15 cellular contexts compared by ENCODE assay signal in the genomic region with DNA sequence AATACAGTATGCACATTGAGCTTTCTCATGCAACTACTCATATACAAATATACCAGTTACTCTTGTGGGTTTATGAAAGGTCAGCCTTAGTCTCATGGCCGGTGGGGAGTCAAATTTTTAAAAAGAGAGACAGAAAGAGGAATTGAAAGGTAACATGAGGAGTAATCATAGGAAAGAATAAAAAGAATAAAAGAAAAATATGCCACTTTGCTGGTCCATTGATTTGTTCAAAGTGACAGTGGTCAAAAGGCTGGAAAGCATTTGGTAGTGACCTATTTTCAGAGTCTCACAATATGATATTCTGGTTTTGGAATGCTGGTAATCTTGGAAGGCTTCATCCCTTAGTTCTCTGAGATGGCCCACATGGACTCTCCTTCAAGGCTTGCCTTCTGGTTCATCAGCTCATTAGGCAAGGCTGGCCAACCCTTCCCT.
DNase-seq lines count a peak whose midpoint lies in the region; ATAC-seq and TF ChIP-seq lines count a peak whose summit lies in the region.
"Had no signal": no experiment of that assay in that cellular context is flagged by ENCODE, and none has a peak within 500 bp of the region (broad histone marks: within the 10 kb centered on the region; RNA-seq: fewer than 3 reads in every experiment).

No MANE protein-coding gene starts in this region.

- H3K36me3 ChIP-seq in ascending aorta: no peaks in the 10 kb centered on the region
- no peaks in the 10 kb centered on the region for H3K36me3 ChIP-seq in sigmoid colon
- H3K36me3 ChIP-seq: BLaER1 treated with 17β-estradiol and CSF1 and Interleukin-3, amounts not matched to agents 10 nM and 100 nM; stomach had no signal

- intact Hi-C loops in ascending aorta (cut with DNase I) (loop anchor here (10.0 kb wide), 1 partner anchor 295 kb away; no protein-coding TSS in a partner anchor), sigmoid colon (cut with DNase I) (no loop called here)
- intact Hi-C loops in CD4-positive, alpha-beta T cell (cut with DNase I, micrococcal nuclease): no loop called here

- H3K27ac ChIP-seq in ascending aorta (peak overlapping the region; percentile 90 to 93), sigmoid colon (peak overlapping the region; percentile 8 to 71 (median 49))
- no peak overlapping the region for H3K27ac ChIP-seq in CD4-positive, alpha-beta T cell (ENCODE audit: low read depth, low read length)
- H3K27ac ChIP-seq: BLaER1 treated with 17β-estradiol and CSF1 and Interleukin-3, amounts not matched to agents 10 nM and 100 nM had no signal

- H3K36me3 Mint-ChIP-seq in CD4-positive, alpha-beta T cell (ENCODE audit: low read depth): no peaks in the 10 kb centered on the region

- TF ChIP-seq CTCF in ascending aorta (IDR thresholded peaks at IDR 0.05) (no peak), sigmoid colon (IDR thresholded peaks at IDR 0.05) (no peak)
- TF ChIP-seq CTCF in CD4-positive, alpha-beta T cell (IDR thresholded peaks at IDR 0.05): no peak

- H3K4me1 Mint-ChIP-seq in CD4-positive, alpha-beta T cell (ENCODE audit: low read depth): no peaks in the 10 kb centered on the region
- H3K4me1 Mint-ChIP-seq: activated CD4-positive, alpha-beta T cell treated with anti-CD3 and anti-CD28 coated beads, Interleukin-2, amount 10 ng/mL, durations not matched to agents 24 days and 14 days; activated T-helper 17 cell treated with anti-CD3 and anti-CD28 coated beads, Interleukin-2, amount 50 U/mL, for 72 hours had no signal

- H3K27me3 ChIP-seq in ascending aorta (no peaks in the 10 kb centered on the region), sigmoid colon (no peaks in the 10 kb centered on the region)
- H3K27me3 ChIP-seq in CD4-positive, alpha-beta T cell (ENCODE audit: control insufficient read depth, insufficient read depth, low read length): no peaks in the 10 kb centered on the region
- H3K27me3 ChIP-seq: BLaER1 treated with 17β-estradiol and CSF1 and Interleukin-3, amounts not matched to agents 10 nM and 100 nM; stomach had no signal

- H3K9me3 ChIP-seq in ascending aorta: no peaks in the 10 kb centered on the region
- H3K9me3 ChIP-seq in sigmoid colon: no peaks in the 10 kb centered on the region
- no peaks in the 10 kb centered on the region for H3K9me3 ChIP-seq in CD4-positive, alpha-beta T cell (ENCODE audit: control insufficient read depth, low read length)
- H3K9me3 ChIP-seq: BLaER1 treated with 17β-estradiol and CSF1 and Interleukin-3, amounts not matched to agents 10 nM and 100 nM; stomach had no signal

- no peaks in the 10 kb centered on the region for H3K9me3 Mint-ChIP-seq in CD4-positive, alpha-beta T cell
- H3K9me3 Mint-ChIP-seq: activated CD4-positive, alpha-beta T cell treated with anti-CD3 and anti-CD28 coated beads, Interleukin-2, amount 10 ng/mL, durations not matched to agents 24 days and 14 days; activated T-helper 17 cell treated with anti-CD3 and anti-CD28 coated beads, Interleukin-2, amount 50 U/mL, for 72 hours; T-helper 1 cell treated with Interleukin-12 subunit alpha and Interleukin-12 subunit beta and Interleukin-4 antibody, amounts not matched to agents 30 μg/mL and 1 μg/mL, for 36 hours had no signal

- H3K27ac Mint-ChIP-seq in CD4-positive, alpha-beta T cell: no peak overlapping the region
- H3K27ac Mint-ChIP-seq: activated CD4-positive, alpha-beta T cell treated with anti-CD3 and anti-CD28 coated beads, Interleukin-2, amount 10 ng/mL, durations not matched to agents 24 days and 14 days; activated T-helper 17 cell treated with anti-CD3 and anti-CD28 coated beads, Interleukin-2, amount 50 U/mL, for 72 hours; T-helper 1 cell treated with Interleukin-12 subunit alpha and Interleukin-12 subunit beta and Interleukin-4 antibody, amounts not matched to agents 30 μg/mL and 1 μg/mL, for 36 hours had no signal

- no peak for DNase-seq in ascending aorta (ENCODE audit: low spot score in 2 of 2)
- no peak for DNase-seq in sigmoid colon
- DNase-seq in DMS114 treated with DMSO at 0.1 percent for 48 hours (lab: John Stamatoyannopoulos, UW; ENCODE audit: unreplicated experiment): no peak
- DNase-seq in CD4-positive, alpha-beta T cell: no peak
- DNase-seq in medulla oblongata (ENCODE audit: extremely low spot score): no peak
- DNase-seq: activated CD4-positive, alpha-beta T cell treated with anti-CD3 and anti-CD28 coated beads, Interleukin-2, amount 10 ng/mL, durations not matched to agents 24 days and 14 days; OCI-M1; stimulated activated CD4-positive, alpha-beta T cell treated with anti-CD3 and anti-CD28 coated beads, Interleukin-4, amount 100 ng/mL, for 24 hours; stomach had no signal

- CTCF ChIA-PET in CD4-positive, alpha-beta T cell (lab: Charles Lee): no interaction called here

- no peak for TF ChIP-seq POLR2A in sigmoid colon (IDR thresholded peaks at IDR 0.05)

- ATAC-seq in GM18868 (IDR thresholded peaks at IDR 0.05; ENCODE audit: unreplicated experiment) (peak; percentile 58), HG02623 (IDR thresholded peaks at IDR 0.05; ENCODE audit: unreplicated experiment) (peak; percentile 42), GM21360 (IDR thresholded peaks at IDR 0.05; ENCODE audit: unreplicated experiment) (no peak)
- no peak for ATAC-seq in CD4-positive, alpha-beta T cell (ENCODE audit: poor library complexity)
- ATAC-seq: activated T-helper 17 cell treated with anti-CD3 and anti-CD28 coated beads, Interleukin-2, amount 50 U/mL, for 72 hours had no signal

- peaks cover 4 to 56% of the 10 kb centered on the region in 2 donors for H3K4me1 ChIP-seq in ascending aorta
- H3K4me1 ChIP-seq in sigmoid colon: peaks cover 0 to 62% (median 45%) of the 10 kb centered on the region in 4 donors
- H3K4me1 ChIP-seq: BLaER1 treated with 17β-estradiol and CSF1 and Interleukin-3, amounts not matched to agents 10 nM and 100 nM had no signal

- TF ChIP-seq EP300 in sigmoid colon (IDR thresholded peaks at IDR 0.05): no peak

- POLR2A ChIA-PET in CD4-positive, alpha-beta T cell (lab: Charles Lee): no interaction called here

- H3K4me3 Mint-ChIP-seq in CD4-positive, alpha-beta T cell: no peak overlapping the region
- H3K4me3 Mint-ChIP-seq: activated CD4-positive, alpha-beta T cell treated with anti-CD3 and anti-CD28 coated beads, Interleukin-2, amount 10 ng/mL, durations not matched to agents 24 days and 14 days; activated T-helper 17 cell treated with anti-CD3 and anti-CD28 coated beads, Interleukin-2, amount 50 U/mL, for 72 hours; T-helper 1 cell treated with Interleukin-12 subunit alpha and Interleukin-12 subunit beta and Interleukin-4 antibody, amounts not matched to agents 30 μg/mL and 1 μg/mL, for 36 hours had no signal

- peaks cover 4% of the 10 kb centered on the region for H3K27me3 Mint-ChIP-seq in CD4-positive, alpha-beta T cell

- H3K4me3 ChIP-seq in ascending aorta (no peak overlapping the region), sigmoid colon (no peak overlapping the region)
- H3K4me3 ChIP-seq: BLaER1 treated with 17β-estradiol and CSF1 and Interleukin-3, amounts not matched to agents 10 nM and 100 nM; stomach had no signal

- WGBS in sigmoid colon, 2 donors: 73 to 89% methylated on average over 1 of the region's 1 CpG

Comparison
In these comparisons a context has a peak if more than half of its experiments do, and no peak if none do; other contexts are left out.
1. ATAC-seq: peak in GM18868 (single experiment) and HG02623 (single experiment); none in CD4-positive, alpha-beta T cell (single experiment) and GM21360 (single experiment).